Comparison of ENCODE assay signal across 20 cellular contexts in the genomic region with DNA sequence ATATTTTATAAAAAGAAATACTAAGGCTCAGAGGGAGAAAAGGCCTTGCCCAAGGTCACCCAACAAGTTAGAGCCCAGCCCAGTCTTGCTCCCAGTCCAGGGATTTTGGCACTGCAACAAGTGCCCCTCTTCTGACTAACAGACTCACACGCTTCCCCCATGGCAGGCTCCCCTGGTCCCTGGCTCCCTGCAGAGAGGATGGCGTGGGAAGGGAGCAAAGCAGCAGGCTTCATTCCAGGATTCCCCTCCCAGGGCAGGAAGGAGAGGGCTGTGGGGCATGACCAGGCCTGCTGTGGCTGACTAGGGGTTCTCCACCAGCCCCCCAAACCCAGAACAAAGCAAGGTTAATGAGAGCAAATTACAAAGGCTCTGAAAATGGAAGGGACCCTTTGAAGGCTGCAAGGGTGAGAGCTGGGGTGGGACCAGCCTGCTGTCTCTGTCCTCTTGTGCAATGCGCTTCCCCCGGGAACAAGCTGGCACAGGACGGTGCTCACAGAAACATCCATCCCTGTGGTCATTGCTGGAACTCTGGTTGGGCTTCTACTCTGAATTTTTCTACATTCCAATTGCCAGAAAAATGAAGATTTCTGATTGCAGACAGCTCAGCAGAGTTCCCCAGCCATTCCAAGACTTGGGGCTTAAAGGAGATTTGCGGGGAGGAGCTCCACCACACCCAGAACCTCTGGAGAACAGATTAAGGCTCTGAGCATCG. TPM values are rescaled to one million over a fixed set of nuclear protein-coding genes. Genes with fewer than 3 reads are reported as not detected.
DNase-seq lines count a peak whose midpoint lies in the region; ATAC-seq and TF ChIP-seq lines count a peak whose summit lies in the region.
"Had no signal": no experiment of that assay in that cellular context is flagged by ENCODE, and none has a peak within 500 bp of the region (broad histone marks: within the 10 kb centered on the region; RNA-seq: fewer than 3 reads in every experiment).

No MANE protein-coding gene starts in this region.

- H3K9ac ChIP-seq in Karpas-422 (ENCODE audit: low read length), result no peak overlapping the region

- H3K4me1 ChIP-seq in RWPE2 (ENCODE audit: insufficient read depth, poor library complexity, severe bottlenecking) (peaks cover 25% of the 10 kb centered on the region), osteoblast (ENCODE audit: insufficient read depth, low read length) (peaks cover 15% of the 10 kb centered on the region), Karpas-422 (ENCODE audit: low read length) (no peaks in the 10 kb centered on the region)

- H4K20me1 ChIP-seq in osteoblast (ENCODE audit: insufficient read depth, low read length) (no peaks in the 10 kb centered on the region), Karpas-422 (ENCODE audit: insufficient read depth, low read depth, low read length) (no peaks in the 10 kb centered on the region)

- no peaks in the 10 kb centered on the region for H3K9me3 Mint-ChIP-seq in stimulated activated effector memory CD8-positive, alpha-beta T cell treated with anti-CD3 and anti-CD28 coated beads, Interleukin-12 subunit alpha, Interleukin-12 subunit beta, amount 100 ng/mL, for 72 hours
- H3K9me3 Mint-ChIP-seq: activated naive CD4-positive, alpha-beta T cell treated with anti-CD3 and anti-CD28 coated beads, Interleukin-2, amount 50 U/mL, for 72 hours; natural killer cell treated with Interleukin-12 subunit alpha and Interleukin-12 subunit beta and Interleukin-15 and Interleukin-18, amount 100 ng/mL, for 72 hours; stimulated activated memory B cell treated with anti-CD40 and anti-IgM and Interleukin-4, amounts not matched to agents 10 μg/mL and 1 μg/mL and 100 μg/mL, for 72 hours; T-helper 1 cell treated with Interleukin-12 subunit alpha and Interleukin-12 subunit beta and Interleukin-4 antibody, amounts not matched to agents 30 μg/mL and 1 μg/mL, for 36 hours had no signal

- no peak overlapping the region for H3K27ac Mint-ChIP-seq in stimulated activated effector memory CD8-positive, alpha-beta T cell treated with anti-CD3 and anti-CD28 coated beads, Interleukin-12 subunit alpha, Interleukin-12 subunit beta, amount 100 ng/mL, for 72 hours
- H3K27ac Mint-ChIP-seq: activated naive CD4-positive, alpha-beta T cell treated with anti-CD3 and anti-CD28 coated beads, Interleukin-2, amount 50 U/mL, for 72 hours; natural killer cell treated with Interleukin-12 subunit alpha and Interleukin-12 subunit beta and Interleukin-15 and Interleukin-18, amount 100 ng/mL, for 72 hours; stimulated activated memory B cell treated with anti-CD40 and anti-IgM and Interleukin-4, amounts not matched to agents 10 μg/mL and 1 μg/mL and 100 μg/mL, for 72 hours; T-helper 1 cell treated with Interleukin-12 subunit alpha and Interleukin-12 subunit beta and Interleukin-4 antibody, amounts not matched to agents 30 μg/mL and 1 μg/mL, for 36 hours had no signal

- no peaks in the 10 kb centered on the region for H3K9me2 ChIP-seq in Karpas-422 (replicated peaks; ENCODE audit: insufficient read depth, low read length)

- H3K4me3 Mint-ChIP-seq in stimulated activated effector memory CD8-positive, alpha-beta T cell treated with anti-CD3 and anti-CD28 coated beads, Interleukin-12 subunit alpha, Interleukin-12 subunit beta, amount 100 ng/mL, for 72 hours, result no peak overlapping the region
- H3K4me3 Mint-ChIP-seq: natural killer cell treated with Interleukin-12 subunit alpha and Interleukin-12 subunit beta and Interleukin-15 and Interleukin-18, amount 100 ng/mL, for 72 hours; stimulated activated memory B cell treated with anti-CD40 and anti-IgM and Interleukin-4, amounts not matched to agents 10 μg/mL and 1 μg/mL and 100 μg/mL, for 72 hours; T-helper 1 cell treated with Interleukin-12 subunit alpha and Interleukin-12 subunit beta and Interleukin-4 antibody, amounts not matched to agents 30 μg/mL and 1 μg/mL, for 36 hours had no signal

- H2AFZ ChIP-seq in osteoblast (ENCODE audit: low read length) (peak overlapping the region; percentile 28), Karpas-422 (ENCODE audit: low read length) (no peak overlapping the region)

- H3K79me2 ChIP-seq in osteoblast (ENCODE audit: insufficient read depth, low read length), result no peaks in the 10 kb centered on the region
- no peaks in the 10 kb centered on the region for H3K79me2 ChIP-seq in Karpas-422 (ENCODE audit: low read length)

- peak; percentile 71 for DNase-seq in AG08395 (ENCODE audit: low spot score)
- peak; percentile 83 for DNase-seq in RWPE2 (ENCODE audit: low spot score)
- peak; percentile 76 for DNase-seq in fibroblast of gingiva (ENCODE audit: low read depth)
- peak; percentile 66 for DNase-seq in osteoblast (ENCODE audit: insufficient read length, low spot score, missing footprints)
- no peak for DNase-seq in Karpas-422
- DNase-seq in stimulated activated effector memory CD8-positive, alpha-beta T cell treated with anti-CD3 and anti-CD28 coated beads, Interleukin-12 subunit alpha, Interleukin-12 subunit beta, amount 100 ng/mL, for 72 hours (ENCODE audit: low spot score in 2 of 2), result no peak
- no peak for DNase-seq in SK-N-DZ (ENCODE audit: low spot score)
- DNase-seq: activated CD4-positive, alpha-beta T cell treated with anti-CD3 and anti-CD28 coated beads for 1 hour; DMS153; erythroblast; H7; NCI-H1694; NCI-H524 had no signal

- ATAC-seq in RWPE2 (ENCODE audit: low read depth), result peak; percentile 64
- no peak for ATAC-seq in HG02610 (IDR thresholded peaks at IDR 0.05; ENCODE audit: unreplicated experiment)
- ATAC-seq in stimulated activated effector memory CD8-positive, alpha-beta T cell treated with anti-CD3 and anti-CD28 coated beads, Interleukin-12 subunit alpha, Interleukin-12 subunit beta, amount 100 ng/mL, for 72 hours, result no peak
- ATAC-seq: activated naive CD4-positive, alpha-beta T cell treated with anti-CD3 and anti-CD28 coated beads, Interleukin-2, amount 50 U/mL, for 72 hours; K562; natural killer cell treated with Interleukin-12 subunit alpha and Interleukin-12 subunit beta and Interleukin-15 and Interleukin-18, amount 100 ng/mL, for 72 hours; stimulated activated memory B cell treated with anti-CD40 and anti-IgM and Interleukin-4, amounts not matched to agents 10 μg/mL and 1 μg/mL and 100 μg/mL, for 72 hours had no signal

- H3K4me2 ChIP-seq in osteoblast (ENCODE audit: insufficient read depth, low read length) (peak overlapping the region; percentile 40), Karpas-422 (ENCODE audit: low read depth, low read length, poor library complexity, severe bottlenecking) (no peak overlapping the region)

- H3K4me3 ChIP-seq in RWPE2 (ENCODE audit: severe bottlenecking) (no peak overlapping the region), osteoblast (ENCODE audit: insufficient read depth, low read length) (no peak overlapping the region), Karpas-422 (ENCODE audit: low read length) (no peak overlapping the region)
- H3K4me3 ChIP-seq: K562, vagina had no signal

- H3K27me3 ChIP-seq in RWPE2 (ENCODE audit: insufficient read depth, poor library complexity, severe bottlenecking) (no peaks in the 10 kb centered on the region), osteoblast (ENCODE audit: insufficient read depth, low read length) (peaks cover under 1% of the 10 kb centered on the region), Karpas-422 (ENCODE audit: low read length) (no peaks in the 10 kb centered on the region)
- H3K27me3 ChIP-seq: vagina had no signal

- H3K4me1 Mint-ChIP-seq in stimulated activated effector memory CD8-positive, alpha-beta T cell treated with anti-CD3 and anti-CD28 coated beads, Interleukin-12 subunit alpha, Interleukin-12 subunit beta, amount 100 ng/mL, for 72 hours, result no peaks in the 10 kb centered on the region
- H3K4me1 Mint-ChIP-seq: stimulated activated memory B cell treated with anti-CD40 and anti-IgM and Interleukin-4, amounts not matched to agents 10 μg/mL and 1 μg/mL and 100 μg/mL, for 72 hours had no signal

- H3K36me3 Mint-ChIP-seq in stimulated activated effector memory CD8-positive, alpha-beta T cell treated with anti-CD3 and anti-CD28 coated beads, Interleukin-12 subunit alpha, Interleukin-12 subunit beta, amount 100 ng/mL, for 72 hours, result no peaks in the 10 kb centered on the region
- H3K36me3 Mint-ChIP-seq: activated naive CD4-positive, alpha-beta T cell treated with anti-CD3 and anti-CD28 coated beads, Interleukin-2, amount 50 U/mL, for 72 hours; natural killer cell treated with Interleukin-12 subunit alpha and Interleukin-12 subunit beta and Interleukin-15 and Interleukin-18, amount 100 ng/mL, for 72 hours; stimulated activated memory B cell treated with anti-CD40 and anti-IgM and Interleukin-4, amounts not matched to agents 10 μg/mL and 1 μg/mL and 100 μg/mL, for 72 hours had no signal

- H3K36me3 ChIP-seq in RWPE2 (ENCODE audit: low read depth), result no peaks in the 10 kb centered on the region
- no peaks in the 10 kb centered on the region for H3K36me3 ChIP-seq in osteoblast (ENCODE audit: insufficient read depth, low read length)
- no peaks in the 10 kb centered on the region for H3K36me3 ChIP-seq in Karpas-422 (ENCODE audit: insufficient read depth, low read length)
- H3K36me3 ChIP-seq: vagina had no signal

- H3K9me3 ChIP-seq in RWPE2 (ENCODE audit: severe bottlenecking) (no peaks in the 10 kb centered on the region), osteoblast (ENCODE audit: low read depth, low read length) (no peaks in the 10 kb centered on the region), Karpas-422 (ENCODE audit: low read length) (no peaks in the 10 kb centered on the region)
- H3K9me3 ChIP-seq: vagina had no signal

- H3K27ac ChIP-seq in RWPE2 (ENCODE audit: poor library complexity, severe bottlenecking), result peak overlapping the region; percentile 72
- peak overlapping the region; percentile 42 for H3K27ac ChIP-seq in osteoblast (ENCODE audit: low read depth, low read length)
- no peak overlapping the region for H3K27ac ChIP-seq in Karpas-422 (ENCODE audit: low read length)
- H3K27ac ChIP-seq: vagina had no signal

- TF ChIP-seq CTCF in RWPE2 (IDR thresholded peaks at IDR 0.05; ENCODE audit: poor library complexity, severe bottlenecking) (no peak), osteoblast (IDR thresholded peaks at IDR 0.05; ENCODE audit: extremely low read depth, low read depth, low read length) (no peak)

RNA-seq across cellular contexts. Expression of gene FAT2, which starts 37.1 kb away (rescaled TPM):
- 0.36 and 0.59 TPM in 2 replicates for total RNA-seq in osteoblast
- total RNA-seq in Karpas-422 (2014; rRNA removed; shearing (Covaris generic); ENCODE audit: low replicate concordance), result not detected in 2 replicates
- polyA plus RNA-seq in SK-N-DZ (2014; cell fraction: cytosol; rRNA removed), result not detected in 2 replicates
- not detected in 2 replicates for polyA plus RNA-seq in SK-N-DZ (2014; cell fraction: nucleus; rRNA removed)
- total RNA-seq: activated naive CD4-positive, alpha-beta T cell treated with anti-CD3 and anti-CD28 coated beads, Interleukin-2, amount 50 U/mL, for 72 hours; K562; natural killer cell treated with Interleukin-12 subunit alpha and Interleukin-12 subunit beta and Interleukin-15 and Interleukin-18, amount 100 ng/mL, for 72 hours had no signal
- polyA plus RNA-seq: K562 had no signal

RNA-seq across cellular contexts. Expression of gene SPARC, which starts 58.4 kb away (rescaled TPM):
- 4,046 and 4,600 TPM in 2 replicates for total RNA-seq in osteoblast
- 0.54 TPM in 1 of 2 replicates, not detected in the other for total RNA-seq in Karpas-422 (2014; rRNA removed; shearing (Covaris generic); ENCODE audit: low replicate concordance)
- 75.7 and 82.2 TPM in 2 replicates for polyA plus RNA-seq in SK-N-DZ (2014; cell fraction: cytosol; rRNA removed)
- polyA plus RNA-seq in SK-N-DZ (2014; cell fraction: nucleus; rRNA removed), result 29.9 and 30.5 TPM in 2 replicates
- total RNA-seq: natural killer cell treated with Interleukin-12 subunit alpha and Interleukin-12 subunit beta and Interleukin-15 and Interleukin-18, amount 100 ng/mL, for 72 hours had no signal

Comparison
In these comparisons a context has a peak if more than half of its experiments do, and no peak if none do; other contexts are left out.
1. DNase-seq: peak in AG08395 (single experiment), RWPE2 (single experiment), fibroblast of gingiva (single experiment) and osteoblast (single experiment); none in Karpas-422 (single experiment), stimulated activated effector memory CD8-positive, alpha-beta T cell treated with anti-CD3 and anti-CD28 coated beads, Interleukin-12 subunit alpha, Interleukin-12 subunit beta, amount 100 ng/mL, for 72 hours (0 of 2) and SK-N-DZ (single experiment).
2. RNA of gene SPARC, which starts 58.4 kb away (total RNA-seq): 4,046 to 4,600 TPM in osteoblast; 0.54 TPM in Karpas-422; every median in the first group is over 1,000 times any median in the second.